In the genomic region with DNA sequence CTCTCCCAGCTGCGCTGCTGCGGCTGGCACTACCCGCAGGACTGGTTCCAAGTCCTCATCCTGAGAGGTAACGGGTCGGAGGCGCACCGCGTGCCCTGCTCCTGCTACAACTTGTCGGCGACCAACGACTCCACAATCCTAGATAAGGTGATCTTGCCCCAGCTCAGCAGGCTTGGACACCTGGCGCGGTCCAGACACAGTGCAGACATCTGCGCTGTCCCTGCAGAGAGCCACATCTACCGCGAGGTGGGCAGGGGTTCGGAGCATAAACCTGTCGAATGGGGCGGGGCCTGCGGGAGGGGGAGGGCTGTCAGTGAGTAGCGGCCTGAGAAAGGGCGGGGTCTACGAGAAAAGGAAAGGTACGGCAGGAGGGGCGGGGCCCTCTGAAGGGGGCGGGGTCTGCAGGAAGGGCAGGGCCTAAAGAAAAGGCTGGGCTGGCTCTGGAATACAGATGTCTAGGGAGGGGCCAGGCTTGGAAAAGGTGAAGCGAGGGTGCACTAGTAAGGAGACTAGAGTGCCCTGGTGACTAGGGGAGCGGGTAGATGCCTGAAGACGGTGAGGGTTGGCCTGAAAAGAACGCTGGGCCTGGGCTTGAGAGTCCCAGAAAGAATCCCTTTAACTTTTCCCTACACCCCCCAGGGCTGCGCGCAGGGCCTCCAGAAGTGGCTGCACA, we compare ENCODE assay signal across 9 cellular contexts. TPM values are rescaled to one million over a fixed set of nuclear protein-coding genes. Genes with fewer than 3 reads are reported as not detected.
A peak's percentile ranks its signal among the peaks of the same experiment; 100 is the strongest.
DNase-seq lines count a peak whose midpoint lies in the region; ATAC-seq and TF ChIP-seq lines count a peak whose summit lies in the region.
"Had no signal": no experiment of that assay in that cellular context is flagged by ENCODE, and none has a peak within 500 bp of the region (broad histone marks: within the 10 kb centered on the region; RNA-seq: fewer than 3 reads in every experiment).

No MANE protein-coding gene starts in this region.

- H3K27ac ChIP-seq in mesodermal cell (ENCODE audit: low read depth, low read length, severe bottlenecking) = peak overlapping the region; percentile 16
- peak overlapping the region; percentile 83 for H3K27ac ChIP-seq in vagina

- peaks cover under 1% of the 10 kb centered on the region for H3K4me1 ChIP-seq in mesodermal cell (ENCODE audit: control insufficient read depth, insufficient read depth, low read length, poor library complexity, severe bottlenecking)
- peaks cover 32% of the 10 kb centered on the region for H3K4me1 ChIP-seq in vagina

- ATAC-seq in HG02798 (IDR thresholded peaks at IDR 0.05; ENCODE audit: poor library complexity, unreplicated experiment) (no peak), GM18520 (IDR thresholded peaks at IDR 0.05; ENCODE audit: unreplicated experiment) (no peak)

- H3K4me3 ChIP-seq in mesodermal cell (ENCODE audit: extremely low read depth, insufficient read depth, low read length, poor library complexity, severe bottlenecking) = no peak overlapping the region
- peak overlapping the region; percentile 50 to 52 for H3K4me3 ChIP-seq in vagina

- H3K27ac Mint-ChIP-seq in endothelial cell (ENCODE audit: unreplicated experiment) = peak overlapping the region; percentile 72
- H3K27ac Mint-ChIP-seq in activated T-helper 2 cell treated with anti-CD3 and anti-CD28 coated beads, Interferon-gamma antibody, Interleukin-2, Interleukin-4, amounts not matched to agents 10 μg/mL and 5 μg/mL and 100 μg/mL, durations not matched to agents 14 hours and 24 hours and 36 hours = no peak overlapping the region

- no peaks in the 10 kb centered on the region for H3K27me3 ChIP-seq in vagina

- no peaks in the 10 kb centered on the region for H3K9me3 Mint-ChIP-seq in endothelial cell (ENCODE audit: unreplicated experiment)
- H3K9me3 Mint-ChIP-seq in activated T-helper 2 cell treated with anti-CD3 and anti-CD28 coated beads, Interferon-gamma antibody, Interleukin-2, Interleukin-4, amounts not matched to agents 10 μg/mL and 5 μg/mL and 100 μg/mL, durations not matched to agents 14 hours and 24 hours and 36 hours = no peaks in the 10 kb centered on the region

- peaks cover 52% of the 10 kb centered on the region for H3K4me1 Mint-ChIP-seq in endothelial cell (ENCODE audit: unreplicated experiment)
- H3K4me1 Mint-ChIP-seq in activated T-helper 2 cell treated with anti-CD3 and anti-CD28 coated beads, Interferon-gamma antibody, Interleukin-2, Interleukin-4, amounts not matched to agents 10 μg/mL and 5 μg/mL and 100 μg/mL, durations not matched to agents 14 hours and 24 hours and 36 hours (ENCODE audit: low read depth) = peaks cover 35% of the 10 kb centered on the region

- H3K4me3 Mint-ChIP-seq in endothelial cell (ENCODE audit: unreplicated experiment) = peak overlapping the region; percentile 73
- no peak overlapping the region for H3K4me3 Mint-ChIP-seq in activated T-helper 2 cell treated with anti-CD3 and anti-CD28 coated beads, Interferon-gamma antibody, Interleukin-2, Interleukin-4, amounts not matched to agents 10 μg/mL and 5 μg/mL and 100 μg/mL, durations not matched to agents 14 hours and 24 hours and 36 hours (ENCODE audit: low read depth)

- intact Hi-C loops in vagina (cut with DNase I) = no loop called here
- intact Hi-C loops in activated T-helper 2 cell treated with anti-CD3 and anti-CD28 coated beads, Interferon-gamma antibody, Interleukin-2, Interleukin-4, amounts not matched to agents 10 μg/mL and 5 μg/mL and 100 μg/mL, durations not matched to agents 14 hours and 24 hours and 36 hours (cut with micrococcal nuclease) = no loop called here

- WGBS in mesodermal cell (ENCODE audit: insufficient coverage in 2 of 2), 2 experiments = 9 to 13% methylated on average over 18 to 23 of the region's 32 CpGs

- TF ChIP-seq CTCF in endothelial cell (IDR thresholded peaks at IDR 0.05; ENCODE audit: unreplicated experiment) (no peak), vagina (IDR thresholded peaks at IDR 0.05) (no peak)

- H3K36me3 ChIP-seq in mesodermal cell (ENCODE audit: control insufficient read depth, insufficient read depth, low read length) (peaks cover 52% of the 10 kb centered on the region), vagina (peaks cover 0 to 30% of the 10 kb centered on the region in 2 donors)

- TF ChIP-seq POLR2A in vagina (IDR thresholded peaks at IDR 0.05) = no peak

- H3K9me3 ChIP-seq in mesodermal cell (ENCODE audit: control insufficient read depth, low read length) (no peaks in the 10 kb centered on the region), vagina (no peaks in the 10 kb centered on the region)

- DNase-seq in Daoy (ENCODE audit: low read depth) = peak; percentile 62
- peak; percentile 81 to 92 for DNase-seq in NCI-H526 (lab: John Stamatoyannopoulos, UW)
- peak; percentile 83 for DNase-seq in endothelial cell (ENCODE audit: low spot score)
- no peak for DNase-seq in vagina (ENCODE audit: extremely low spot score in 2 of 2)
- DNase-seq in activated T-helper 2 cell treated with anti-CD3 and anti-CD28 coated beads, Interferon-gamma antibody, Interleukin-2, Interleukin-4, amounts not matched to agents 10 μg/mL and 5 μg/mL and 100 μg/mL, durations not matched to agents 14 hours and 24 hours and 36 hours (ENCODE audit: low spot score) = no peak

- H3K36me3 Mint-ChIP-seq in endothelial cell (ENCODE audit: low read depth, unreplicated experiment) = peaks cover 36% of the 10 kb centered on the region
- peaks cover 37% of the 10 kb centered on the region for H3K36me3 Mint-ChIP-seq in activated T-helper 2 cell treated with anti-CD3 and anti-CD28 coated beads, Interferon-gamma antibody, Interleukin-2, Interleukin-4, amounts not matched to agents 10 μg/mL and 5 μg/mL and 100 μg/mL, durations not matched to agents 14 hours and 24 hours and 36 hours (ENCODE audit: low read depth)

- peaks cover 36% of the 10 kb centered on the region for H3K27me3 Mint-ChIP-seq in endothelial cell (ENCODE audit: unreplicated experiment)
- no peaks in the 10 kb centered on the region for H3K27me3 Mint-ChIP-seq in activated T-helper 2 cell treated with anti-CD3 and anti-CD28 coated beads, Interferon-gamma antibody, Interleukin-2, Interleukin-4, amounts not matched to agents 10 μg/mL and 5 μg/mL and 100 μg/mL, durations not matched to agents 14 hours and 24 hours and 36 hours (ENCODE audit: low read depth)

RNA-seq across cellular contexts. Expression of a gene that starts 3.6 kb away (rescaled TPM):
- total RNA-seq in Daoy (2014; rRNA removed; shearing (Covaris generic)) = not detected in 2 replicates
- total RNA-seq in endothelial cell (ENCODE audit: unreplicated experiment) = not detected
- not detected for polyA plus RNA-seq in mesodermal cell (2013, experiment 1 of 2)
- polyA plus RNA-seq in mesodermal cell (2013, experiment 2 of 2) = not detected
- total RNA-seq in vagina = 22.1 TPM
- 141 TPM in 2 replicates for total RNA-seq in activated T-helper 2 cell treated with anti-CD3 and anti-CD28 coated beads, Interferon-gamma antibody, Interleukin-2, Interleukin-4, amounts not matched to agents 10 μg/mL and 5 μg/mL and 100 μg/mL, durations not matched to agents 14 hours and 24 hours and 36 hours

RNA-seq across cellular contexts. Expression of a gene that starts 13.8 kb away (rescaled TPM):
- total RNA-seq in Daoy (2014; rRNA removed; shearing (Covaris generic)) = not detected in 2 replicates
- total RNA-seq in endothelial cell (ENCODE audit: unreplicated experiment) (4.0 TPM), vagina (2.5 TPM)
- 4.1 TPM for polyA plus RNA-seq in mesodermal cell (2013, experiment 1 of 2)
- polyA plus RNA-seq in mesodermal cell (2013, experiment 2 of 2) = 2.7 TPM
- total RNA-seq in activated T-helper 2 cell treated with anti-CD3 and anti-CD28 coated beads, Interferon-gamma antibody, Interleukin-2, Interleukin-4, amounts not matched to agents 10 μg/mL and 5 μg/mL and 100 μg/mL, durations not matched to agents 14 hours and 24 hours and 36 hours = 1.3 and 2.2 TPM in 2 replicates

RNA-seq across cellular contexts. Expression of a gene that starts 23.4 kb away (rescaled TPM):
- total RNA-seq in Daoy (2014; rRNA removed; shearing (Covaris generic)) = 29.0 and 31.0 TPM in 2 replicates
- total RNA-seq in endothelial cell (ENCODE audit: unreplicated experiment) = 167 TPM
- 107 TPM for polyA plus RNA-seq in mesodermal cell (2013, experiment 1 of 2)
- polyA plus RNA-seq in mesodermal cell (2013, experiment 2 of 2) = 98.6 TPM
- total RNA-seq in vagina = 20.4 TPM
- not detected in 2 replicates for total RNA-seq in activated T-helper 2 cell treated with anti-CD3 and anti-CD28 coated beads, Interferon-gamma antibody, Interleukin-2, Interleukin-4, amounts not matched to agents 10 μg/mL and 5 μg/mL and 100 μg/mL, durations not matched to agents 14 hours and 24 hours and 36 hours

RNA-seq across cellular contexts. Expression of a gene that starts 24.9 kb away (rescaled TPM):
- total RNA-seq in Daoy (2014; rRNA removed; shearing (Covaris generic)) = 0.17 TPM in 1 of 2 replicates, not detected in the other
- total RNA-seq in endothelial cell (ENCODE audit: unreplicated experiment) (2.2 TPM), vagina (not detected)
- polyA plus RNA-seq in mesodermal cell (2013, experiment 1 of 2) = 4.1 TPM
- polyA plus RNA-seq in mesodermal cell (2013, experiment 2 of 2) = 4.0 TPM
- not detected in 2 replicates for total RNA-seq in activated T-helper 2 cell treated with anti-CD3 and anti-CD28 coated beads, Interferon-gamma antibody, Interleukin-2, Interleukin-4, amounts not matched to agents 10 μg/mL and 5 μg/mL and 100 μg/mL, durations not matched to agents 14 hours and 24 hours and 36 hours
- total RNA-seq: mononuclear cell had no signal

RNA-seq across cellular contexts. Expression of a gene that starts 49.2 kb away (rescaled TPM):
- not detected in 2 replicates for total RNA-seq in Daoy (2014; rRNA removed; shearing (Covaris generic))
- 0.26 TPM for total RNA-seq in endothelial cell (ENCODE audit: unreplicated experiment)
- polyA plus RNA-seq in mesodermal cell (2013, experiment 1 of 2) = 0.37 TPM
- not detected for polyA plus RNA-seq in mesodermal cell (2013, experiment 2 of 2)
- not detected for total RNA-seq in vagina
- total RNA-seq in activated T-helper 2 cell treated with anti-CD3 and anti-CD28 coated beads, Interferon-gamma antibody, Interleukin-2, Interleukin-4, amounts not matched to agents 10 μg/mL and 5 μg/mL and 100 μg/mL, durations not matched to agents 14 hours and 24 hours and 36 hours = 0.14 and 0.28 TPM in 2 replicates
- total RNA-seq: mononuclear cell had no signal

Comparison
In these comparisons a context has a peak if more than half of its experiments do, and no peak if none do; other contexts are left out.
1. DNase-seq: peak in Daoy (single experiment), NCI-H526 (2 of 2) and endothelial cell (single experiment); none in vagina (0 of 2) and activated T-helper 2 cell treated with anti-CD3 and anti-CD28 coated beads, Interferon-gamma antibody, Interleukin-2, Interleukin-4, amounts not matched to agents 10 μg/mL and 5 μg/mL and 100 μg/mL, durations not matched to agents 14 hours and 24 hours and 36 hours (single experiment).
2. RNA of a gene that starts 3.6 kb away (total RNA-seq): 141 TPM in activated T-helper 2 cell treated with anti-CD3 and anti-CD28 coated beads, Interferon-gamma antibody, Interleukin-2, Interleukin-4, amounts not matched to agents 10 μg/mL and 5 μg/mL and 100 μg/mL, durations not matched to agents 14 hours and 24 hours and 36 hours and 22.1 TPM in vagina (single experiment); not detected in endothelial cell (single experiment) and not detected in Daoy; every median in the first group is over 10 times any median in the second.
3. RNA of a gene that starts 23.4 kb away (total RNA-seq): 167 TPM in endothelial cell (single experiment), 29.0 to 31.0 TPM in Daoy and 20.4 TPM in vagina (single experiment); not detected in activated T-helper 2 cell treated with anti-CD3 and anti-CD28 coated beads, Interferon-gamma antibody, Interleukin-2, Interleukin-4, amounts not matched to agents 10 μg/mL and 5 μg/mL and 100 μg/mL, durations not matched to agents 14 hours and 24 hours and 36 hours; every median in the first group is over 10 times any median in the second.